26 cellular contexts compared by ENCODE assay signal in the genomic region with DNA sequence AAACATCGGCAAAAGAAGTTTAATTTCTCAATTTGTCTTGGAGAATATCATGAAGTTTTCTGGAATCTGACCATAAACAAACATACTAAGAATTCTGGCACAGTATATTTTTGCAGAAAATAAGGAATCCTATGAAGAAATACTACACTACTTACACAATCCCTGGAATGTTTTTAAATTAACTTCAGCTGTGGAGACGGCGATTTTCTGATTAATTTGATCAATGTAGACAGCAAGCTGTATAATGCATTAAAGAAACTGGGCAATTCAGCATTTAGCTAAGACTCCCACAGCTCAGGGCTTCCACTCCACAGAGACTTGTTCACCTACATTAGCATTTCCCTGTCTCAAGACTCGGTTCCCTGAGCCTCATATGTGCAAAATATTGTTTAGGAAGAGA. TPM values are rescaled to one million over a fixed set of nuclear protein-coding genes. Genes with fewer than 3 reads are reported as not detected.
"Had no signal": no experiment of that assay in that cellular context is flagged by ENCODE, and none has a peak within 500 bp of the region (broad histone marks: within the 10 kb centered on the region; RNA-seq: fewer than 3 reads in every experiment).

No MANE protein-coding gene starts in this region.

- H3K4me1 Mint-ChIP-seq: activated CD4-positive, alpha-beta T cell treated with anti-CD3 and anti-CD28 coated beads, Interleukin-2, amount 10 ng/mL, durations not matched to agents 7 days and 5 days; activated naive CD4-positive, alpha-beta T cell treated with anti-CD3 and anti-CD28 coated beads, Interleukin-2, amount 50 U/mL, for 24 hours; brain; immature natural killer cell; naive B cell; neural progenitor cell; stimulated activated memory B cell treated with anti-CD40 and anti-IgM and Interleukin-4, amounts not matched to agents 10 μg/mL and 1 μg/mL and 100 μg/mL, for 72 hours had no signal

- DNase-seq: activated CD4-positive, alpha-beta T cell treated with anti-CD3 and anti-CD28 coated beads, Interleukin-2, amount 10 ng/mL, durations not matched to agents 7 days and 5 days; activated CD8-positive, alpha-beta T cell treated with anti-CD3 and anti-CD28 coated beads, Interleukin-2, amount 10 ng/mL, durations not matched to agents 7 days and 5 days; activated gamma-delta T cell treated with Interleukin-2 at 50 U/mL for 16 hours; aorta; dermis blood vessel endothelial cell; effector CD8-positive, alpha-beta T cell; foreskin melanocyte; immature natural killer cell; naive B cell; small intestine; stomach; transverse colon had no signal

- H3K4me1 ChIP-seq: neural progenitor cell, stomach, suprapubic skin, transverse colon had no signal

- H3K9me3 Mint-ChIP-seq: activated T-helper 1 cell treated with anti-CD3 and anti-CD28 coated beads, Interleukin-12 subunit alpha, Interleukin-12 subunit beta, Interleukin-2, Interleukin-4 antibody, amounts not matched to agents 30 ng/mL and 10 ng/mL and 1 ng/mL, durations not matched to agents 14 hours and 24 hours and 36 hours; neural progenitor cell; stimulated activated memory B cell treated with anti-CD40 and anti-IgM and Interleukin-4, amounts not matched to agents 10 μg/mL and 1 μg/mL and 100 μg/mL, for 72 hours; T-helper 2 cell treated with Interferon-gamma antibody and Interleukin-4, amounts not matched to agents 5 μg/mL and 100 μg/mL, for 36 hours had no signal

- H3K36me3 Mint-ChIP-seq: activated naive CD4-positive, alpha-beta T cell treated with anti-CD3 and anti-CD28 coated beads, Interleukin-2, amount 50 U/mL, for 24 hours; brain; immature natural killer cell; neural progenitor cell; stimulated activated memory B cell treated with anti-CD40 and anti-IgM and Interleukin-4, amounts not matched to agents 10 μg/mL and 1 μg/mL and 100 μg/mL, for 72 hours had no signal

- H3K4me3 Mint-ChIP-seq: activated CD4-positive, alpha-beta T cell treated with anti-CD3 and anti-CD28 coated beads, Interleukin-2, amount 10 ng/mL, durations not matched to agents 7 days and 5 days; activated CD8-positive, alpha-beta T cell treated with anti-CD3 and anti-CD28 coated beads, Interleukin-2, amount 10 ng/mL, durations not matched to agents 7 days and 5 days; activated naive CD4-positive, alpha-beta T cell treated with anti-CD3 and anti-CD28 coated beads, Interleukin-2, amount 50 U/mL, for 24 hours; activated T-helper 1 cell treated with anti-CD3 and anti-CD28 coated beads, Interleukin-12 subunit alpha, Interleukin-12 subunit beta, Interleukin-2, Interleukin-4 antibody, amounts not matched to agents 30 ng/mL and 10 ng/mL and 1 ng/mL, durations not matched to agents 14 hours and 24 hours and 36 hours; brain; immature natural killer cell; naive B cell; neural progenitor cell; stimulated activated memory B cell treated with anti-CD40 and anti-IgM and Interleukin-4, amounts not matched to agents 10 μg/mL and 1 μg/mL and 100 μg/mL, for 72 hours; T-helper 2 cell treated with Interferon-gamma antibody and Interleukin-4, amounts not matched to agents 5 μg/mL and 100 μg/mL, for 36 hours had no signal

- H3K27me3 ChIP-seq: hepatocyte, neural progenitor cell, stomach, suprapubic skin, transverse colon had no signal

- H3K27ac Mint-ChIP-seq: activated CD4-positive, alpha-beta T cell treated with anti-CD3 and anti-CD28 coated beads, Interleukin-2, amount 10 ng/mL, durations not matched to agents 7 days and 5 days; activated CD8-positive, alpha-beta T cell treated with anti-CD3 and anti-CD28 coated beads, Interleukin-2, amount 10 ng/mL, durations not matched to agents 7 days and 5 days; activated naive CD4-positive, alpha-beta T cell treated with anti-CD3 and anti-CD28 coated beads, Interleukin-2, amount 50 U/mL, for 24 hours; activated T-helper 1 cell treated with anti-CD3 and anti-CD28 coated beads, Interleukin-12 subunit alpha, Interleukin-12 subunit beta, Interleukin-2, Interleukin-4 antibody, amounts not matched to agents 30 ng/mL and 10 ng/mL and 1 ng/mL, durations not matched to agents 14 hours and 24 hours and 36 hours; immature natural killer cell; naive B cell; neural progenitor cell; stimulated activated memory B cell treated with anti-CD40 and anti-IgM and Interleukin-4, amounts not matched to agents 10 μg/mL and 1 μg/mL and 100 μg/mL, for 72 hours; T-helper 2 cell treated with Interferon-gamma antibody and Interleukin-4, amounts not matched to agents 5 μg/mL and 100 μg/mL, for 36 hours had no signal

- H3K4me3 ChIP-seq: hepatocyte, lung, neural progenitor cell, stomach, suprapubic skin, transverse colon had no signal

- ATAC-seq: activated CD4-positive, CD25-positive, alpha-beta regulatory T cell treated with anti-CD3 and anti-CD28 coated beads, Interleukin-2, amount 50 U/mL, for 24 hours; activated CD8-positive, alpha-beta T cell treated with anti-CD3 and anti-CD28 coated beads, Interleukin-2, amount 10 ng/mL, durations not matched to agents 7 days and 5 days; left lobe of liver; sciatic nerve; stimulated activated memory B cell treated with anti-CD40 and anti-IgM and Interleukin-4, amounts not matched to agents 10 μg/mL and 1 μg/mL and 100 μg/mL, for 72 hours had no signal

- H3K27ac ChIP-seq: hepatocyte, neural progenitor cell, stomach, suprapubic skin, transverse colon, VCaP had no signal

- H3K9me3 ChIP-seq: suprapubic skin, transverse colon had no signal

- H3K36me3 ChIP-seq: neural progenitor cell, stomach, suprapubic skin, transverse colon had no signal

RNA-seq across cellular contexts. Expression of a gene that starts 12.2 kb away (rescaled TPM):
- total RNA-seq: chondrocyte, dermis blood vessel endothelial cell, left lobe of liver, transverse colon had no signal
- polyA plus RNA-seq: aorta, immature natural killer cell had no signal
